23 cellular contexts compared by ENCODE assay signal in the genomic region with DNA sequence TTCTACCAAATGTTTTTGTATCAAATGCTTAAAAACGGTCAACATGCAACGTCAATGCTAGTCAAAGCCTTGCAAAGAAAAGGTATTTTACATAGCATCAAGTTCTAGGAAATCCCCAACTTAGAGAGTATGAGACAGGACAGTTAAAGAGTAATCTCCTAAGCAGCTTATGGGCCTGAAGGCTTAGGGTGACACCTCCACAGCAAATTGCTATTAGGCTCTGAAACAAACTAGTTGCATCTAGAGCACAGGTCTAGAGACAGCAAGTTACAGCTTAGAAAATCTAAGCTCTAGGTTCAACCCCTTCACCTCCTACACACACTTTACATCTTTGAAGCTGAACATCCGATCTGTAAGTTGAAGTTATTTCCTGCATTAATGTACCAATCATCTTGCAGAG. TPM values are rescaled to one million over a fixed set of nuclear protein-coding genes. Genes with fewer than 3 reads are reported as not detected.
A peak's percentile ranks its signal among the peaks of the same experiment; 100 is the strongest.
DNase-seq lines count a peak whose midpoint lies in the region; ATAC-seq and TF ChIP-seq lines count a peak whose summit lies in the region.
"Had no signal": no experiment of that assay in that cellular context is flagged by ENCODE, and none has a peak within 500 bp of the region (broad histone marks: within the 10 kb centered on the region; RNA-seq: fewer than 3 reads in every experiment).

No MANE protein-coding gene starts in this region.

- peaks cover 5% of the 10 kb centered on the region for H3K4me1 ChIP-seq in vagina
- H3K4me1 ChIP-seq: BLaER1 treated with 17β-estradiol and CSF1 and Interleukin-3, amounts not matched to agents 10 nM and 100 nM had no signal

- ATAC-seq in activated CD4-positive, alpha-beta T cell treated with anti-CD3 and anti-CD28 coated beads for 36 hours, result no peak
- ATAC-seq in activated naive CD8-positive, alpha-beta T cell treated with anti-CD3 and anti-CD28 coated beads, Interleukin-2, amount 50 U/mL, for 24 hours, result no peak
- ATAC-seq in activated T-helper 17 cell treated with anti-CD3 and anti-CD28 coated beads, Interleukin-2, amount 50 U/mL, for 72 hours (replicated peaks), result no peak
- ATAC-seq in stimulated activated naive CD8-positive, alpha-beta T cell treated with anti-CD3 and anti-CD28 coated beads, Interleukin-15, amount 100 ng/mL, for 72 hours, result no peak
- ATAC-seq in GM21528 (IDR thresholded peaks at IDR 0.05; ENCODE audit: low FRiP score, unreplicated experiment), result no peak
- ATAC-seq: HCT116 had no signal

- H3K9me3 ChIP-seq in vagina, result no peaks in the 10 kb centered on the region
- H3K9me3 ChIP-seq: BLaER1 treated with 17β-estradiol and CSF1 and Interleukin-3, amounts not matched to agents 10 nM and 100 nM had no signal

- H3K27ac ChIP-seq in vagina, result no peak overlapping the region
- H3K27ac ChIP-seq: 22Rv1; BLaER1 treated with 17β-estradiol and CSF1 and Interleukin-3, amounts not matched to agents 10 nM and 100 nM; PC-9 had no signal

- TF ChIP-seq CTCF in vagina (IDR thresholded peaks at IDR 0.05), result no peak

- intact Hi-C loops in activated CD4-positive, alpha-beta T cell treated with anti-CD3 and anti-CD28 coated beads for 36 hours (cut with DNase I, micrococcal nuclease), result no loop called here
- intact Hi-C loops in vagina (cut with DNase I), result no loop called here

- H3K27me3 ChIP-seq in vagina, result no peaks in the 10 kb centered on the region
- H3K27me3 ChIP-seq: BLaER1 treated with 17β-estradiol and CSF1 and Interleukin-3, amounts not matched to agents 10 nM and 100 nM had no signal

- peaks cover 3 to 83% of the 10 kb centered on the region in 2 donors for H3K36me3 ChIP-seq in vagina

- no peak overlapping the region for H3K4me3 ChIP-seq in vagina
- H3K4me3 ChIP-seq: BLaER1 treated with 17β-estradiol and CSF1 and Interleukin-3, amounts not matched to agents 10 nM and 100 nM; PC-9 had no signal

- POLR2A ChIA-PET in activated CD4-positive, alpha-beta T cell treated with anti-CD3 and anti-CD28 coated beads for 36 hours (lab: Charles Lee), result interaction anchor here (1.2 kb wide), 1 partner anchor 11 kb away, joined by 4 read pairs; no protein-coding TSS in a partner anchor

- CTCF ChIA-PET in activated CD4-positive, alpha-beta T cell treated with anti-CD3 and anti-CD28 coated beads for 36 hours (lab: Charles Lee), result interaction anchor here (0.7 to 1.2 kb wide), 4 partner anchors 10 to 158 kb away, joined by 3 to 4 read pairs (median 3); no protein-coding TSS in a partner anchor

- peaks cover 91% of the 10 kb centered on the region for H3K36me3 Mint-ChIP-seq in activated CD4-positive, alpha-beta T cell treated with anti-CD3 and anti-CD28 coated beads for 36 hours (ENCODE audit: low read depth)
- H3K36me3 Mint-ChIP-seq in activated naive CD8-positive, alpha-beta T cell treated with anti-CD3 and anti-CD28 coated beads for 36 hours, result peaks cover 75% of the 10 kb centered on the region
- H3K36me3 Mint-ChIP-seq in activated naive CD8-positive, alpha-beta T cell treated with anti-CD3 and anti-CD28 coated beads, Interleukin-2, amount 50 U/mL, for 24 hours (ENCODE audit: low read depth), result peaks cover 90% of the 10 kb centered on the region
- H3K36me3 Mint-ChIP-seq in activated T-helper 17 cell treated with anti-CD3 and anti-CD28 coated beads, Interleukin-2, amount 50 U/mL, for 72 hours (ENCODE audit: low read depth), result peaks cover 99% of the 10 kb centered on the region

- H3K9me3 Mint-ChIP-seq in activated CD4-positive, alpha-beta T cell treated with anti-CD3 and anti-CD28 coated beads for 36 hours (ENCODE audit: low read depth), result no peaks in the 10 kb centered on the region
- no peaks in the 10 kb centered on the region for H3K9me3 Mint-ChIP-seq in activated naive CD8-positive, alpha-beta T cell treated with anti-CD3 and anti-CD28 coated beads for 36 hours
- no peaks in the 10 kb centered on the region for H3K9me3 Mint-ChIP-seq in activated naive CD8-positive, alpha-beta T cell treated with anti-CD3 and anti-CD28 coated beads, Interleukin-2, amount 50 U/mL, for 24 hours
- no peaks in the 10 kb centered on the region for H3K9me3 Mint-ChIP-seq in activated T-helper 17 cell treated with anti-CD3 and anti-CD28 coated beads, Interleukin-2, amount 50 U/mL, for 72 hours
- no peaks in the 10 kb centered on the region for H3K9me3 Mint-ChIP-seq in stimulated activated naive CD8-positive, alpha-beta T cell treated with anti-CD3 and anti-CD28 coated beads, Interleukin-15, amount 100 ng/mL, for 72 hours

- DNase-seq in activated CD4-positive, alpha-beta T cell treated with anti-CD3 and anti-CD28 coated beads for 36 hours, result no peak
- DNase-seq in activated CD4-positive, alpha-beta T cell treated with anti-CD3 and anti-CD28 coated beads for 4 hours, result no peak
- no peak for DNase-seq in activated naive CD8-positive, alpha-beta T cell treated with anti-CD3 and anti-CD28 coated beads for 36 hours
- no peak for DNase-seq in activated naive CD8-positive, alpha-beta T cell treated with anti-CD3 and anti-CD28 coated beads, Interleukin-2, amount 50 U/mL, for 24 hours
- no peak for DNase-seq in stimulated activated naive CD8-positive, alpha-beta T cell treated with anti-CD3 and anti-CD28 coated beads, Interleukin-15, amount 100 ng/mL, for 72 hours
- no peak for DNase-seq in vagina (ENCODE audit: extremely low spot score in 2 of 2)
- DNase-seq: ACHN; CD8-positive, alpha-beta memory T cell; EL; GF-D8; KBM-7; NCI-H1092; NCI-H1436; NCI-H187 treated with DMSO at 0.1 percent for 48 hours; NCI-H2107; NCI-H69; PC-9; SHP77 treated with DMSO at 0.1 percent for 48 hours had no signal

- no peak overlapping the region for H3K4me3 Mint-ChIP-seq in activated CD4-positive, alpha-beta T cell treated with anti-CD3 and anti-CD28 coated beads for 36 hours
- no peak overlapping the region for H3K4me3 Mint-ChIP-seq in activated naive CD8-positive, alpha-beta T cell treated with anti-CD3 and anti-CD28 coated beads for 36 hours
- no peak overlapping the region for H3K4me3 Mint-ChIP-seq in activated naive CD8-positive, alpha-beta T cell treated with anti-CD3 and anti-CD28 coated beads, Interleukin-2, amount 50 U/mL, for 24 hours
- no peak overlapping the region for H3K4me3 Mint-ChIP-seq in activated T-helper 17 cell treated with anti-CD3 and anti-CD28 coated beads, Interleukin-2, amount 50 U/mL, for 72 hours
- no peak overlapping the region for H3K4me3 Mint-ChIP-seq in stimulated activated naive CD8-positive, alpha-beta T cell treated with anti-CD3 and anti-CD28 coated beads, Interleukin-15, amount 100 ng/mL, for 72 hours
- H3K4me3 Mint-ChIP-seq: CD8-positive, alpha-beta memory T cell had no signal

- no peaks in the 10 kb centered on the region for H3K27me3 Mint-ChIP-seq in activated CD4-positive, alpha-beta T cell treated with anti-CD3 and anti-CD28 coated beads for 36 hours
- H3K27me3 Mint-ChIP-seq in activated naive CD8-positive, alpha-beta T cell treated with anti-CD3 and anti-CD28 coated beads for 36 hours, result no peaks in the 10 kb centered on the region
- no peaks in the 10 kb centered on the region for H3K27me3 Mint-ChIP-seq in activated naive CD8-positive, alpha-beta T cell treated with anti-CD3 and anti-CD28 coated beads, Interleukin-2, amount 50 U/mL, for 24 hours
- no peaks in the 10 kb centered on the region for H3K27me3 Mint-ChIP-seq in activated T-helper 17 cell treated with anti-CD3 and anti-CD28 coated beads, Interleukin-2, amount 50 U/mL, for 72 hours
- H3K27me3 Mint-ChIP-seq in stimulated activated naive CD8-positive, alpha-beta T cell treated with anti-CD3 and anti-CD28 coated beads, Interleukin-15, amount 100 ng/mL, for 72 hours, result no peaks in the 10 kb centered on the region
- H3K27me3 Mint-ChIP-seq: CD8-positive, alpha-beta memory T cell had no signal

- peaks cover 10% of the 10 kb centered on the region for H3K4me1 Mint-ChIP-seq in activated CD4-positive, alpha-beta T cell treated with anti-CD3 and anti-CD28 coated beads for 36 hours
- peaks cover 21% of the 10 kb centered on the region for H3K4me1 Mint-ChIP-seq in activated naive CD8-positive, alpha-beta T cell treated with anti-CD3 and anti-CD28 coated beads for 36 hours
- H3K4me1 Mint-ChIP-seq in activated naive CD8-positive, alpha-beta T cell treated with anti-CD3 and anti-CD28 coated beads, Interleukin-2, amount 50 U/mL, for 24 hours, result peaks cover 11% of the 10 kb centered on the region
- H3K4me1 Mint-ChIP-seq in activated T-helper 17 cell treated with anti-CD3 and anti-CD28 coated beads, Interleukin-2, amount 50 U/mL, for 72 hours, result peaks cover 14% of the 10 kb centered on the region
- peaks cover 19% of the 10 kb centered on the region for H3K4me1 Mint-ChIP-seq in stimulated activated naive CD8-positive, alpha-beta T cell treated with anti-CD3 and anti-CD28 coated beads, Interleukin-15, amount 100 ng/mL, for 72 hours

- TF ChIP-seq POLR2A in vagina (IDR thresholded peaks at IDR 0.05), result no peak

- peak overlapping the region; percentile 61 for H3K27ac Mint-ChIP-seq in activated CD4-positive, alpha-beta T cell treated with anti-CD3 and anti-CD28 coated beads for 36 hours
- H3K27ac Mint-ChIP-seq in activated naive CD8-positive, alpha-beta T cell treated with anti-CD3 and anti-CD28 coated beads for 36 hours, result peak overlapping the region; percentile 32
- H3K27ac Mint-ChIP-seq in activated naive CD8-positive, alpha-beta T cell treated with anti-CD3 and anti-CD28 coated beads, Interleukin-2, amount 50 U/mL, for 24 hours, result no peak overlapping the region
- peak overlapping the region; percentile 75 for H3K27ac Mint-ChIP-seq in activated T-helper 17 cell treated with anti-CD3 and anti-CD28 coated beads, Interleukin-2, amount 50 U/mL, for 72 hours
- H3K27ac Mint-ChIP-seq in stimulated activated naive CD8-positive, alpha-beta T cell treated with anti-CD3 and anti-CD28 coated beads, Interleukin-15, amount 100 ng/mL, for 72 hours, result peak overlapping the region; percentile 10 to 23

RNA-seq across cellular contexts. Expression of gene PABPC4, which starts 13.7 kb away (rescaled TPM):
- total RNA-seq in activated CD4-positive, alpha-beta T cell treated with anti-CD3 and anti-CD28 coated beads for 36 hours, result 100 to 1,000 TPM; 322 to 330 TPM
- total RNA-seq in activated naive CD8-positive, alpha-beta T cell treated with anti-CD3 and anti-CD28 coated beads for 36 hours, result 100 to 1,000 TPM; 445 to 490 TPM
- total RNA-seq in activated T-helper 17 cell treated with anti-CD3 and anti-CD28 coated beads, Interleukin-2, amount 50 U/mL, for 72 hours, result 100 to 1,000 TPM; 181 to 246 TPM
- 171 TPM for total RNA-seq in vagina
